3 cellular contexts compared by ENCODE assay signal in the genomic region with DNA sequence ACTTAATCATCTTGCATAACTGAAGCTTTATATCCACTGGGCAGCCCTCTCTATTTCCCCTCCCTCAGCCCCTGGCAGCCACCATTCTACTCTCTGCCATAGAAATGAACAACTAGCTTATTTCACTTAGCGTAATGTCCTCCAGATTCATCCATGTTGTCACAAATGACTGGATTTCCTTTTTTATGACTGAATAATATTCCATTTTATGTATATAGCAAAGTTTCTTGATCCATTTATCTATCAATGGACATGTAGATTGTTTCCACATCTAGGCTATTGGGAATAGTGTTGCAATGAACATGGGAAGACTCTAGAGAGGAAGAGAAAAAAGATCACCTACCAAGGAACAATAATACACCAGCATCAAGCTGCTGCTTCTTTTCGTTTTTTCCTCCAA.
TF ChIP-seq lines count a peak whose summit lies in the region.

No MANE protein-coding gene starts in this region.

TF ChIP-seq in GM23338, 12 proteins besides CTCF, POLR2A, EP300 and RAD21 (continues in another document):
- TF ChIP-seq, protein P1, sequence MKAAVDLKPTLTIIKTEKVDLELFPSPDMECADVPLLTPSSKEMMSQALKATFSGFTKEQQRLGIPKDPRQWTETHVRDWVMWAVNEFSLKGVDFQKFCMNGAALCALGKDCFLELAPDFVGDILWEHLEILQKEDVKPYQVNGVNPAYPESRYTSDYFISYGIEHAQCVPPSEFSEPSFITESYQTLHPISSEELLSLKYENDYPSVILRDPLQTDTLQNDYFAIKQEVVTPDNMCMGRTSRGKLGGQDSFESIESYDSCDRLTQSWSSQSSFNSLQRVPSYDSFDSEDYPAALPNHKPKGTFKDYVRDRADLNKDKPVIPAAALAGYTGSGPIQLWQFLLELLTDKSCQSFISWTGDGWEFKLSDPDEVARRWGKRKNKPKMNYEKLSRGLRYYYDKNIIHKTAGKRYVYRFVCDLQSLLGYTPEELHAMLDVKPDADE (IDR thresholded peaks at IDR 0.05): no peak
- TF ChIP-seq EZH2 (IDR thresholded peaks at IDR 0.05; ENCODE audit: low read depth, unreplicated experiment): no peak
- TF ChIP-seq, protein P2, sequence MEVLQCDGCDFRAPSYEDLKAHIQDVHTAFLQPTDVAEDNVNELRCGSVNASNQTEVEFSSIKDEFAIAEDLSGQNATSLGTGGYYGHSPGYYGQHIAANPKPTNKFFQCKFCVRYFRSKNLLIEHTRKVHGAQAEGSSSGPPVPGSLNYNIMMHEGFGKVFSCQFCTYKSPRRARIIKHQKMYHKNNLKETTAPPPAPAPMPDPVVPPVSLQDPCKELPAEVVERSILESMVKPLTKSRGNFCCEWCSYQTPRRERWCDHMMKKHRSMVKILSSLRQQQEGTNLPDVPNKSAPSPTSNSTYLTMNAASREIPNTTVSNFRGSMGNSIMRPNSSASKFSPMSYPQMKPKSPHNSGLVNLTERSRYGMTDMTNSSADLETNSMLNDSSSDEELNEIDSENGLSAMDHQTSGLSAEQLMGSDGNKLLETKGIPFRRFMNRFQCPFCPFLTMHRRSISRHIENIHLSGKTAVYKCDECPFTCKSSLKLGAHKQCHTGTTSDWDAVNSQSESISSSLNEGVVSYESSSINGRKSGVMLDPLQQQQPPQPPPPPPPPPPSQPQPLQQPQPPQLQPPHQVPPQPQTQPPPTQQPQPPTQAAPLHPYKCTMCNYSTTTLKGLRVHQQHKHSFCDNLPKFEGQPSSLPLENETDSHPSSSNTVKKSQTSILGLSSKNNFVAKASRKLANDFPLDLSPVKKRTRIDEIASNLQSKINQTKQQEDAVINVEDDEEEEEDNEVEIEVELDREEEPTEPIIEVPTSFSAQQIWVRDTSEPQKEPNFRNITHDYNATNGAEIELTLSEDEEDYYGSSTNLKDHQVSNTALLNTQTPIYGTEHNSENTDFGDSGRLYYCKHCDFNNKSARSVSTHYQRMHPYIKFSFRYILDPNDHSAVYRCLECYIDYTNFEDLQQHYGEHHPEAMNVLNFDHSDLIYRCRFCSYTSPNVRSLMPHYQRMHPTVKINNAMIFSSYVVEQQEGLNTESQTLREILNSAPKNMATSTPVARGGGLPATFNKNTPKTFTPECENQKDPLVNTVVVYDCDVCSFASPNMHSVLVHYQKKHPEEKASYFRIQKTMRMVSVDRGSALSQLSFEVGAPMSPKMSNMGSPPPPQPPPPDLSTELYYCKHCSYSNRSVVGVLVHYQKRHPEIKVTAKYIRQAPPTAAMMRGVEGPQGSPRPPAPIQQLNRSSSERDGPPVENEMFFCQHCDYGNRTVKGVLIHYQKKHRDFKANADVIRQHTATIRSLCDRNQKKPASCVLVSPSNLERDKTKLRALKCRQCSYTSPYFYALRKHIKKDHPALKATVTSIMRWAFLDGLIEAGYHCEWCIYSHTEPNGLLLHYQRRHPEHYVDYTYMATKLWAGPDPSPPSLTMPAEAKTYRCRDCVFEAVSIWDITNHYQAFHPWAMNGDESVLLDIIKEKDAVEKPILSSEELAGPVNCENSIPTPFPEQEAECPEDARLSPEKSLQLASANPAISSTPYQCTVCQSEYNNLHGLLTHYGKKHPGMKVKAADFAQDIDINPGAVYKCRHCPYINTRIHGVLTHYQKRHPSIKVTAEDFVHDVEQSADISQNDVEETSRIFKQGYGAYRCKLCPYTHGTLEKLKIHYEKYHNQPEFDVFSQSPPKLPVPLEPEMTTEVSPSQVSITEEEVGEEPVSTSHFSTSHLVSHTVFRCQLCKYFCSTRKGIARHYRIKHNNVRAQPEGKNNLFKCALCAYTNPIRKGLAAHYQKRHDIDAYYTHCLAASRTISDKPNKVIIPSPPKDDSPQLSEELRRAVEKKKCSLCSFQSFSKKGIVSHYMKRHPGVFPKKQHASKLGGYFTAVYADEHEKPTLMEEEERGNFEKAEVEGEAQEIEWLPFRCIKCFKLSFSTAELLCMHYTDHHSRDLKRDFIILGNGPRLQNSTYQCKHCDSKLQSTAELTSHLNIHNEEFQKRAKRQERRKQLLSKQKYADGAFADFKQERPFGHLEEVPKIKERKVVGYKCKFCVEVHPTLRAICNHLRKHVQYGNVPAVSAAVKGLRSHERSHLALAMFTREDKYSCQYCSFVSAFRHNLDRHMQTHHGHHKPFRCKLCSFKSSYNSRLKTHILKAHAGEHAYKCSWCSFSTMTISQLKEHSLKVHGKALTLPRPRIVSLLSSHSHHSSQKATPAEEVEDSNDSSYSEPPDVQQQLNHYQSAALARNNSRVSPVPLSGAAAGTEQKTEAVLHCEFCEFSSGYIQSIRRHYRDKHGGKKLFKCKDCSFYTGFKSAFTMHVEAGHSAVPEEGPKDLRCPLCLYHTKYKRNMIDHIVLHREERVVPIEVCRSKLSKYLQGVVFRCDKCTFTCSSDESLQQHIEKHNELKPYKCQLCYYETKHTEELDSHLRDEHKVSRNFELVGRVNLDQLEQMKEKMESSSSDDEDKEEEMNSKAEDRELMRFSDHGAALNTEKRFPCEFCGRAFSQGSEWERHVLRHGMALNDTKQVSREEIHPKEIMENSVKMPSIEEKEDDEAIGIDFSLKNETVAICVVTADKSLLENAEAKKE (CRISPR knock-in tag; IDR thresholded peaks at IDR 0.05): no peak

TF ChIP-seq in HEK293, 187 proteins besides CTCF, POLR2A, EP300 and RAD21:
- 0 out of 2 replicates have a peak, but pooled peaks have one; percentile 15 for TF ChIP-seq ZNF146 (tag by site-specific recombination; IDR thresholded peaks at IDR 0.05)
- TF ChIP-seq TRIM28 (IDR thresholded peaks at IDR 0.05; ENCODE audit: borderline replicate concordance, low read length): no peak
TF ChIP-seq in HEK293: peak in this region for 1.

TF ChIP-seq in K562, 482 proteins besides CTCF, POLR2A, EP300 and RAD21 (continues in another document):
- TF ChIP-seq ZNF445 (CRISPR knock-in tag; IDR thresholded peaks at IDR 0.05; ENCODE audit: low read depth) (no peak), BCOR (IDR thresholded peaks at IDR 0.05) (0 out of 2 replicates have a peak, but pooled peaks have one; percentile 35), KDM5B (IDR thresholded peaks at IDR 0.05; ENCODE audit: insufficient replicate concordance, low read depth, low read length) (no peak), HOXB6 (CRISPR knock-in tag; IDR thresholded peaks at IDR 0.05; ENCODE audit: borderline replicate concordance) (no peak), ZNF232 (CRISPR knock-in tag; IDR thresholded peaks at IDR 0.05) (no peak), RBM25 (IDR thresholded peaks at IDR 0.05; ENCODE audit: low read depth, low read length, severe bottlenecking) (peak; percentile 64), SRF (CRISPR knock-in tag; IDR thresholded peaks at IDR 0.05) (no peak), KDM4B (IDR thresholded peaks at IDR 0.05; ENCODE audit: borderline replicate concordance in 2 of 2, low read depth in 1 of 2) (no peak), HNRNPK (IDR thresholded peaks at IDR 0.05; ENCODE audit: low read depth, low read length, poor library complexity, severe bottlenecking) (no peak), ZNF134 (CRISPR knock-in tag; conservative IDR thresholded peaks at IDR 0.05) (no peak), SNIP1 (IDR thresholded peaks at IDR 0.05; ENCODE audit: low read depth) (no peak), PTRF (tag; IDR thresholded peaks at IDR 0.05) (no peak), GABPB2 (CRISPR knock-in tag; conservative IDR thresholded peaks at IDR 0.05) (no peak), ELF2 (CRISPR knock-in tag; IDR thresholded peaks at IDR 0.05) (no peak), ZNF146 (CRISPR knock-in tag; IDR thresholded peaks at IDR 0.05; ENCODE audit: unreplicated experiment) (peak; percentile 86)
- TF ChIP-seq, protein P3, sequence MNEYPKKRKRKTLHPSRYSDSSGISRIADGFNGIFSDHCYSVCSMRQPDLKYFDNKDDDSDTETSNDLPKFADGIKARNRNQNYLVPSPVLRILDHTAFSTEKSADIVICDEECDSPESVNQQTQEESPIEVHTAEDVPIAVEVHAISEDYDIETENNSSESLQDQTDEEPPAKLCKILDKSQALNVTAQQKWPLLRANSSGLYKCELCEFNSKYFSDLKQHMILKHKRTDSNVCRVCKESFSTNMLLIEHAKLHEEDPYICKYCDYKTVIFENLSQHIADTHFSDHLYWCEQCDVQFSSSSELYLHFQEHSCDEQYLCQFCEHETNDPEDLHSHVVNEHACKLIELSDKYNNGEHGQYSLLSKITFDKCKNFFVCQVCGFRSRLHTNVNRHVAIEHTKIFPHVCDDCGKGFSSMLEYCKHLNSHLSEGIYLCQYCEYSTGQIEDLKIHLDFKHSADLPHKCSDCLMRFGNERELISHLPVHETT (CRISPR knock-in tag; conservative IDR thresholded peaks at IDR 0.05 in 1 of 2, IDR thresholded peaks at IDR 0.05 in 1 of 2): no peak
- TF ChIP-seq, protein P4, sequence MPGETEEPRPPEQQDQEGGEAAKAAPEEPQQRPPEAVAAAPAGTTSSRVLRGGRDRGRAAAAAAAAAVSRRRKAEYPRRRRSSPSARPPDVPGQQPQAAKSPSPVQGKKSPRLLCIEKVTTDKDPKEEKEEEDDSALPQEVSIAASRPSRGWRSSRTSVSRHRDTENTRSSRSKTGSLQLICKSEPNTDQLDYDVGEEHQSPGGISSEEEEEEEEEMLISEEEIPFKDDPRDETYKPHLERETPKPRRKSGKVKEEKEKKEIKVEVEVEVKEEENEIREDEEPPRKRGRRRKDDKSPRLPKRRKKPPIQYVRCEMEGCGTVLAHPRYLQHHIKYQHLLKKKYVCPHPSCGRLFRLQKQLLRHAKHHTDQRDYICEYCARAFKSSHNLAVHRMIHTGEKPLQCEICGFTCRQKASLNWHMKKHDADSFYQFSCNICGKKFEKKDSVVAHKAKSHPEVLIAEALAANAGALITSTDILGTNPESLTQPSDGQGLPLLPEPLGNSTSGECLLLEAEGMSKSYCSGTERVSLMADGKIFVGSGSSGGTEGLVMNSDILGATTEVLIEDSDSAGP (CRISPR knock-in tag; IDR thresholded peaks at IDR 0.05): no peak
- TF ChIP-seq, protein P5, sequence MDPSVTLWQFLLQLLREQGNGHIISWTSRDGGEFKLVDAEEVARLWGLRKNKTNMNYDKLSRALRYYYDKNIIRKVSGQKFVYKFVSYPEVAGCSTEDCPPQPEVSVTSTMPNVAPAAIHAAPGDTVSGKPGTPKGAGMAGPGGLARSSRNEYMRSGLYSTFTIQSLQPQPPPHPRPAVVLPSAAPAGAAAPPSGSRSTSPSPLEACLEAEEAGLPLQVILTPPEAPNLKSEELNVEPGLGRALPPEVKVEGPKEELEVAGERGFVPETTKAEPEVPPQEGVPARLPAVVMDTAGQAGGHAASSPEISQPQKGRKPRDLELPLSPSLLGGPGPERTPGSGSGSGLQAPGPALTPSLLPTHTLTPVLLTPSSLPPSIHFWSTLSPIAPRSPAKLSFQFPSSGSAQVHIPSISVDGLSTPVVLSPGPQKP (CRISPR knock-in tag; IDR thresholded peaks at IDR 0.05): no peak
- TF ChIP-seq, protein P6, sequence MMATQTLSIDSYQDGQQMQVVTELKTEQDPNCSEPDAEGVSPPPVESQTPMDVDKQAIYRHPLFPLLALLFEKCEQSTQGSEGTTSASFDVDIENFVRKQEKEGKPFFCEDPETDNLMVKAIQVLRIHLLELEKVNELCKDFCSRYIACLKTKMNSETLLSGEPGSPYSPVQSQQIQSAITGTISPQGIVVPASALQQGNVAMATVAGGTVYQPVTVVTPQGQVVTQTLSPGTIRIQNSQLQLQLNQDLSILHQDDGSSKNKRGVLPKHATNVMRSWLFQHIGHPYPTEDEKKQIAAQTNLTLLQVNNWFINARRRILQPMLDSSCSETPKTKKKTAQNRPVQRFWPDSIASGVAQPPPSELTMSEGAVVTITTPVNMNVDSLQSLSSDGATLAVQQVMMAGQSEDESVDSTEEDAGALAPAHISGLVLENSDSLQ (IDR thresholded peaks at IDR 0.05): no peak
- TF ChIP-seq, protein P7, sequence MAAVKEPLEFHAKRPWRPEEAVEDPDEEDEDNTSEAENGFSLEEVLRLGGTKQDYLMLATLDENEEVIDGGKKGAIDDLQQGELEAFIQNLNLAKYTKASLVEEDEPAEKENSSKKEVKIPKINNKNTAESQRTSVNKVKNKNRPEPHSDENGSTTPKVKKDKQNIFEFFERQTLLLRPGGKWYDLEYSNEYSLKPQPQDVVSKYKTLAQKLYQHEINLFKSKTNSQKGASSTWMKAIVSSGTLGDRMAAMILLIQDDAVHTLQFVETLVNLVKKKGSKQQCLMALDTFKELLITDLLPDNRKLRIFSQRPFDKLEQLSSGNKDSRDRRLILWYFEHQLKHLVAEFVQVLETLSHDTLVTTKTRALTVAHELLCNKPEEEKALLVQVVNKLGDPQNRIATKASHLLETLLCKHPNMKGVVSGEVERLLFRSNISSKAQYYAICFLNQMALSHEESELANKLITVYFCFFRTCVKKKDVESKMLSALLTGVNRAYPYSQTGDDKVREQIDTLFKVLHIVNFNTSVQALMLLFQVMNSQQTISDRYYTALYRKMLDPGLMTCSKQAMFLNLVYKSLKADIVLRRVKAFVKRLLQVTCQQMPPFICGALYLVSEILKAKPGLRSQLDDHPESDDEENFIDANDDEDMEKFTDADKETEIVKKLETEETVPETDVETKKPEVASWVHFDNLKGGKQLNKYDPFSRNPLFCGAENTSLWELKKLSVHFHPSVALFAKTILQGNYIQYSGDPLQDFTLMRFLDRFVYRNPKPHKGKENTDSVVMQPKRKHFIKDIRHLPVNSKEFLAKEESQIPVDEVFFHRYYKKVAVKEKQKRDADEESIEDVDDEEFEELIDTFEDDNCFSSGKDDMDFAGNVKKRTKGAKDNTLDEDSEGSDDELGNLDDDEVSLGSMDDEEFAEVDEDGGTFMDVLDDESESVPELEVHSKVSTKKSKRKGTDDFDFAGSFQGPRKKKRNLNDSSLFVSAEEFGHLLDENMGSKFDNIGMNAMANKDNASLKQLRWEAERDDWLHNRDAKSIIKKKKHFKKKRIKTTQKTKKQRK (IDR thresholded peaks at IDR 0.05; ENCODE audit: borderline replicate concordance, low read depth, low read length): no peak
- TF ChIP-seq, protein P8, sequence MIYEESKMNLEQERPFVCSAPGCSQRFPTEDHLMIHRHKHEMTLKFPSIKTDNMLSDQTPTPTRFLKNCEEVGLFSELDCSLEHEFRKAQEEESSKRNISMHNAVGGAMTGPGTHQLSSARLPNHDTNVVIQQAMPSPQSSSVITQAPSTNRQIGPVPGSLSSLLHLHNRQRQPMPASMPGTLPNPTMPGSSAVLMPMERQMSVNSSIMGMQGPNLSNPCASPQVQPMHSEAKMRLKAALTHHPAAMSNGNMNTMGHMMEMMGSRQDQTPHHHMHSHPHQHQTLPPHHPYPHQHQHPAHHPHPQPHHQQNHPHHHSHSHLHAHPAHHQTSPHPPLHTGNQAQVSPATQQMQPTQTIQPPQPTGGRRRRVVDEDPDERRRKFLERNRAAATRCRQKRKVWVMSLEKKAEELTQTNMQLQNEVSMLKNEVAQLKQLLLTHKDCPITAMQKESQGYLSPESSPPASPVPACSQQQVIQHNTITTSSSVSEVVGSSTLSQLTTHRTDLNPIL (CRISPR knock-in tag; IDR thresholded peaks at IDR 0.05): no peak
- TF ChIP-seq, protein P9, sequence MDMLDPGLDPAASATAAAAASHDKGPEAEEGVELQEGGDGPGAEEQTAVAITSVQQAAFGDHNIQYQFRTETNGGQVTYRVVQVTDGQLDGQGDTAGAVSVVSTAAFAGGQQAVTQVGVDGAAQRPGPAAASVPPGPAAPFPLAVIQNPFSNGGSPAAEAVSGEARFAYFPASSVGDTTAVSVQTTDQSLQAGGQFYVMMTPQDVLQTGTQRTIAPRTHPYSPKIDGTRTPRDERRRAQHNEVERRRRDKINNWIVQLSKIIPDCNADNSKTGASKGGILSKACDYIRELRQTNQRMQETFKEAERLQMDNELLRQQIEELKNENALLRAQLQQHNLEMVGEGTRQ (CRISPR knock-in tag; IDR thresholded peaks at IDR 0.05): no peak
- TF ChIP-seq, protein P10, sequence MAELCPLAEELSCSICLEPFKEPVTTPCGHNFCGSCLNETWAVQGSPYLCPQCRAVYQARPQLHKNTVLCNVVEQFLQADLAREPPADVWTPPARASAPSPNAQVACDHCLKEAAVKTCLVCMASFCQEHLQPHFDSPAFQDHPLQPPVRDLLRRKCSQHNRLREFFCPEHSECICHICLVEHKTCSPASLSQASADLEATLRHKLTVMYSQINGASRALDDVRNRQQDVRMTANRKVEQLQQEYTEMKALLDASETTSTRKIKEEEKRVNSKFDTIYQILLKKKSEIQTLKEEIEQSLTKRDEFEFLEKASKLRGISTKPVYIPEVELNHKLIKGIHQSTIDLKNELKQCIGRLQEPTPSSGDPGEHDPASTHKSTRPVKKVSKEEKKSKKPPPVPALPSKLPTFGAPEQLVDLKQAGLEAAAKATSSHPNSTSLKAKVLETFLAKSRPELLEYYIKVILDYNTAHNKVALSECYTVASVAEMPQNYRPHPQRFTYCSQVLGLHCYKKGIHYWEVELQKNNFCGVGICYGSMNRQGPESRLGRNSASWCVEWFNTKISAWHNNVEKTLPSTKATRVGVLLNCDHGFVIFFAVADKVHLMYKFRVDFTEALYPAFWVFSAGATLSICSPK (IDR thresholded peaks at IDR 0.05; ENCODE audit: borderline replicate concordance): no peak
